In the genomic region with DNA sequence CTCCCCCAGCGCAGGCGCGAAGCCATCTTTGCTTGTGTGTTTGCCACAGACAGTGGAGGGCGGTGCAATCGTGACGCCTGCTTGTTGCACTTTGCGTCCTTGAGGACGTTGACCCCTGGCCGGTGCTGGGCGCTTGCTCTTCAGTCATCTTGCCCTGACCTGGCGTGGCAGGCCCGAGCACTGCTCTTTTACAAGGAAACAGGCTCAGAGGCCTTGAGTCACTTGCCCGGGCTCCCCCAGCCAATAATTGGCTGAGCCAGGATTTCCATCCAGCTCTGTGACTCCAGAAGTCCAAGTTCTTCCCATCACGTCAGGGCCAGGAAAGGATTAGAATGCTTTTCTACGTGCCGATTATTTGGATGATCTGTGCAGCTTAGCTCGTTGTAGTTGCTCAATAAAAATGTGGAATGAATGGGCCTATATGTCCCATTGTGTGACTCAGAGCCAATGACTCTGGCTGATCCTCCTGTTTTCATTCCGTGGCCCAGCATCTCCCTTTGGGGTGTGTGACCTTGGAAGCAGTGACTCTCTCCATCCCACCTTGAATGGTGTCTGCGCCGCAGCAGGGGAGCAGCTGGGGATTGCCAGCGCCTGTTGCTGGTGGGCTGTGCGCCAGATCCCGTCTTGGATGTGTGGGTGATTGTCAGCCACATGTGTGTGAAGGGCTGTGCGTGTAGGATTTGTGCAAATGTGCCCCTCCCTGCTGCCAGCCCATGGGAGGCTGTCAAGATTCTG, we compare ENCODE assay signal across 11 cellular contexts.
A peak's percentile ranks its signal among the peaks of the same experiment; 100 is the strongest.
DNase-seq lines count a peak whose midpoint lies in the region; ATAC-seq, FAIRE-seq and TF ChIP-seq lines count a peak whose summit lies in the region.
"Had no signal": no experiment of that assay in that cellular context is flagged by ENCODE, and none has a peak within 500 bp of the region (broad histone marks: within the 10 kb centered on the region; RNA-seq: fewer than 3 reads in every experiment).

No MANE protein-coding gene starts in this region.

- ATAC-seq in SK-N-SH treated with all-trans-retinoic acid at 6 μM for 48 hours = no peak

- peaks cover 9 to 53% of the 10 kb centered on the region in 2 experiments; a peak in 2 of 4 replicates for H3K4me1 ChIP-seq in SK-N-SH (ENCODE audit: control insufficient read depth in 1 of 2, insufficient read depth in 2 of 2, low read depth in 1 of 2, low read length in 1 of 2)
- peaks cover 33% of the 10 kb centered on the region for H3K4me1 ChIP-seq in astrocyte (ENCODE audit: insufficient read depth, low read length)
- peaks cover 16 to 28% of the 10 kb centered on the region in 2 donors for H3K4me1 ChIP-seq in kidney (ENCODE audit: control insufficient read depth in 1 of 2, insufficient read depth in 1 of 2, low read depth in 1 of 2, low read length in 2 of 2)
- H3K4me1 ChIP-seq in testis = peaks cover 49% of the 10 kb centered on the region

- no peak overlapping the region for H3K9ac ChIP-seq in SK-N-SH
- peak overlapping the region; percentile 53 for H3K9ac ChIP-seq in astrocyte (ENCODE audit: low read length)
- H3K9ac ChIP-seq in kidney (ENCODE audit: low read length in 2 of 2) = no peak overlapping the region

- peaks cover 13% of the 10 kb centered on the region for H3F3A ChIP-seq in SK-N-SH (replicated peaks; ENCODE audit: insufficient read depth)

- H3K79me2 ChIP-seq in SK-N-SH (ENCODE audit: insufficient read depth) = peaks cover 32% of the 10 kb centered on the region; the same call in 1 of the 2 replicates
- peaks cover 53% of the 10 kb centered on the region for H3K79me2 ChIP-seq in astrocyte (ENCODE audit: insufficient read depth, low read length)

- no peak overlapping the region for H3K4me2 ChIP-seq in SK-N-SH
- H3K4me2 ChIP-seq in astrocyte (ENCODE audit: low read length) = peak overlapping the region; percentile 30

- H3K27me3 ChIP-seq in SK-N-SH (ENCODE audit: insufficient read depth) (no peaks in the 10 kb centered on the region), astrocyte (ENCODE audit: insufficient read depth, low read length) (no peaks in the 10 kb centered on the region), testis (no peaks in the 10 kb centered on the region)

- POLR2A ChIA-PET in SK-N-SH (lab: Yijun Ruan, JAX) = interaction anchor here (1.2 kb wide), 1 partner anchor 11 kb away, joined by 4 read pairs; no protein-coding TSS in a partner anchor

- TF ChIP-seq POLR2A in testis (IDR thresholded peaks at IDR 0.05) = no peak

- peaks cover 4% of the 10 kb centered on the region for H3K9me3 Mint-ChIP-seq in astrocyte (ENCODE audit: unreplicated experiment)
- H3K9me3 Mint-ChIP-seq: activated CD8-positive, alpha-beta T cell treated with anti-CD3 and anti-CD28 coated beads for 36 hours had no signal

- 76% methylated on average over 24 of the region's 24 CpGs for WGBS in SK-N-SH (ENCODE audit: low lambda C conversion rate)
- WGBS in testis, 2 donors = 50 to 52% methylated on average over 17 to 24 of the region's 24 CpGs

- intact Hi-C loops in kidney (cut with DNase I) = no loop called here
- intact Hi-C loops in testis (cut with DNase I; ENCODE audit: low total_unique reads) = no loop called here

- DNase-seq in SK-N-SH (peak; percentile 60), astrocyte (ENCODE audit: low read depth) (peak; percentile 93), kidney (peak; percentile 96), testis (peak; percentile 92), NCI-H345 treated with DMSO at 0.1 percent for 48 hours (lab: John Stamatoyannopoulos, UW; ENCODE audit: unreplicated experiment) (no peak), NCI-H510A (lab: John Stamatoyannopoulos, UW) (no peak), GM19239 (ENCODE audit: insufficient read length, low spot score) (no peak)
- DNase-seq: ACHN; activated CD8-positive, alpha-beta T cell treated with anti-CD3 and anti-CD28 coated beads for 36 hours; NCI-H1417 treated with DMSO at 0.1 percent for 48 hours had no signal

- H3K27ac ChIP-seq in SK-N-SH (ENCODE audit: low read depth in 2 of 2, low read length in 1 of 2) = peak overlapping the region in 1 of 2 experiments; percentile 28; a peak in 3 of 4 replicates
- peak overlapping the region; percentile 80 for H3K27ac ChIP-seq in astrocyte (ENCODE audit: low read depth, low read length)
- peak overlapping the region; percentile 42 to 66 for H3K27ac ChIP-seq in kidney (ENCODE audit: low read depth in 2 of 2, low read length in 2 of 2)
- H3K27ac ChIP-seq in testis = peak overlapping the region; percentile 44 to 76

- peaks cover 12% of the 10 kb centered on the region for H3K4me1 Mint-ChIP-seq in astrocyte (ENCODE audit: low read depth, unreplicated experiment)

- TF ChIP-seq RAD21 in SK-N-SH (IDR thresholded peaks at IDR 0.05; ENCODE audit: low read length) = no peak

- FAIRE-seq in astrocyte (lab: Jason Lieb, UNC) = peak; percentile 54
- no peak for FAIRE-seq in kidney (lab: Jason Lieb, UNC)
- no peak for FAIRE-seq in GM19239 (lab: Jason Lieb, UNC)

- peaks cover 3% of the 10 kb centered on the region for H3K36me3 Mint-ChIP-seq in astrocyte (ENCODE audit: low read depth, unreplicated experiment)

- H3K27me3 Mint-ChIP-seq in astrocyte (ENCODE audit: low read depth, unreplicated experiment) = no peaks in the 10 kb centered on the region
- H3K27me3 Mint-ChIP-seq: activated CD8-positive, alpha-beta T cell treated with anti-CD3 and anti-CD28 coated beads for 36 hours had no signal

- no peaks in the 10 kb centered on the region for H3K9me2 ChIP-seq in SK-N-SH

- no peak overlapping the region for H3K27ac Mint-ChIP-seq in astrocyte (ENCODE audit: unreplicated experiment)
- H3K27ac Mint-ChIP-seq: activated CD8-positive, alpha-beta T cell treated with anti-CD3 and anti-CD28 coated beads for 36 hours had no signal

- no peak overlapping the region for H3K4me3 Mint-ChIP-seq in astrocyte (ENCODE audit: unreplicated experiment)
- H3K4me3 Mint-ChIP-seq: activated CD8-positive, alpha-beta T cell treated with anti-CD3 and anti-CD28 coated beads for 36 hours had no signal

- no peak overlapping the region for H2AFZ ChIP-seq in SK-N-SH (ENCODE audit: low read depth)
- H2AFZ ChIP-seq in astrocyte (ENCODE audit: low read depth, low read length) = no peak overlapping the region

- H3K4me3 ChIP-seq in SK-N-SH (ENCODE audit: low read depth in 2 of 2, low read length in 1 of 2) (no peak overlapping the region), astrocyte (ENCODE audit: insufficient read depth, low read depth, low read length) (no peak overlapping the region), kidney (ENCODE audit: low read length in 2 of 2) (no peak overlapping the region), testis (no peak overlapping the region)

- H3K36me3 ChIP-seq in SK-N-SH (replicated peaks in 1 of 2; ENCODE audit: control insufficient read depth in 1 of 2, insufficient read depth in 2 of 2, low read length in 1 of 2) (no peaks in the 10 kb centered on the region), astrocyte (ENCODE audit: insufficient read depth, low read length) (no peaks in the 10 kb centered on the region), kidney (ENCODE audit: control insufficient read depth in 1 of 2, insufficient read depth in 2 of 2, low read length in 2 of 2) (no peaks in the 10 kb centered on the region), testis (ENCODE audit: low read depth, missing control alignments) (no peaks in the 10 kb centered on the region)

- CTCF ChIA-PET in SK-N-SH (lab: Yijun Ruan, JAX) = interaction anchor here (0.6 to 17.7 kb wide), 10 partner anchors 11 to 808 kb away, joined by 3 to 133 read pairs (median 3); no protein-coding TSS in a partner anchor

- no peak for TF ChIP-seq CTCF in SK-N-SH (IDR thresholded peaks at IDR 0.05)
- no peak for TF ChIP-seq CTCF in astrocyte (IDR thresholded peaks at IDR 0.05; ENCODE audit: insufficient read depth, low read depth, low read length)
- TF ChIP-seq CTCF in kidney (IDR thresholded peaks at IDR 0.05; ENCODE audit: borderline replicate concordance, extremely low read depth, insufficient read depth) = no peak
- no peak for TF ChIP-seq CTCF in testis (IDR thresholded peaks at IDR 0.05)

- H4K20me1 ChIP-seq in SK-N-SH (ENCODE audit: insufficient read depth) = peaks cover 24% of the 10 kb centered on the region
- H4K20me1 ChIP-seq in astrocyte (ENCODE audit: insufficient read depth, low read length) = peaks cover 83% of the 10 kb centered on the region

- TF ChIP-seq EP300 in SK-N-SH (IDR thresholded peaks at IDR 0.05; ENCODE audit: borderline replicate concordance in 1 of 2, low read depth in 1 of 2, low read length in 1 of 2) = no peak

- H3K9me3 ChIP-seq in SK-N-SH = no peaks in the 10 kb centered on the region
- H3K9me3 ChIP-seq in astrocyte (ENCODE audit: insufficient read depth, low read depth, low read length) = no peaks in the 10 kb centered on the region
- H3K9me3 ChIP-seq in kidney (ENCODE audit: control insufficient read depth in 1 of 2, low read length in 2 of 2) = no peaks in the 10 kb centered on the region
- no peaks in the 10 kb centered on the region for H3K9me3 ChIP-seq in testis

TF ChIP-seq in SK-N-SH, 30 proteins besides CTCF, POLR2A, EP300 and RAD21:
- TF ChIP-seq TAF1 (IDR thresholded peaks at IDR 0.05; ENCODE audit: borderline replicate concordance, low read depth, low read length) (no peak), FOXJ3 (CRISPR knock-in tag; IDR thresholded peaks at IDR 0.05) (0 out of 2 replicates have a peak, but pooled peaks have one; percentile 30), RCOR1 (IDR thresholded peaks at IDR 0.05; ENCODE audit: low read length) (peak; percentile 56; the same call in 1 of the 2 replicates)

TF ChIP-seq in SK-N-SH treated with all-trans-retinoic acid at 6 μM for 48 hours, 23 proteins besides CTCF, POLR2A, EP300 and RAD21 (continues in another document):
- TF ChIP-seq ZFP3 (CRISPR knock-in tag; IDR thresholded peaks at IDR 0.05) = no peak
- TF ChIP-seq TOX (CRISPR knock-in tag; IDR thresholded peaks at IDR 0.05; ENCODE audit: borderline replicate concordance) = no peak
- TF ChIP-seq PPARA (CRISPR knock-in tag; IDR thresholded peaks at IDR 0.05; ENCODE audit: borderline replicate concordance) = no peak

Comparison
In these comparisons a context has a peak if more than half of its experiments do, and no peak if none do; other contexts are left out.
1. DNase-seq: peak in SK-N-SH (single experiment), astrocyte (single experiment), kidney (single experiment) and testis (single experiment); none in NCI-H345 treated with DMSO at 0.1 percent for 48 hours (single experiment), NCI-H510A (single experiment) and GM19239 (single experiment).